8 cellular contexts compared by ENCODE assay signal in the genomic region with DNA sequence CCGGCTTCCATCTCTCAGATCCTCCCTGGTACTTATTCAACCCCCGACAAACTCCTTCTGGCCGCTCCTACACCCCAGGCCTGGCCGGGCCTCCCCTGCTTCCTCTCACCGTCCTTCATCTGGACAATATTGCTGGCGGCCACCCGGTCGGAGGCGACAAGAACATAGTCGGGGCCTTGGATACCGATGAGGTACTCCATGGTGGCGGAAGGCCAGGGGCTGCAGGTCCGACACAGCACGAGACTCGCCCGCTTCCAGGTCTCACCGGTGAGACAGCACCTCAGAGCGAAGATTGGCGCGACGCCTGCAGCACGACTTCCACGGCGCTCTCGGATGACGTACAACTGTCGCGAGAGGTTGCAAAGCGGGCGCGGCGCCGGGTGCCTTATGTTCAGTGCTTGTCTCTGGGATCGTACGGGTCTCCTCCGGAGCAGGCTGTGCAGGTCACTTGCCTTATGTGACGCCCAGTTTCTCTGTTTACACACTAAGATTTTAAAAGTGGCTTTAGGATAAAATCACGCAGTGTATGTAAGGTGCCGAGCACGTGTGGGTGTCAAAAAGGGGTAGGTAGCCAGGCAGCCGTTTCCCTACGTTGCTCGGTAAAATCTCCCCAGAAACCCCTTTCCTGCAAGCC. TPM values are rescaled to one million over a fixed set of nuclear protein-coding genes. Genes with fewer than 3 reads are reported as not detected.
DNase-seq lines count a peak whose midpoint lies in the region; ATAC-seq and TF ChIP-seq lines count a peak whose summit lies in the region.

Gene PSMB2, minus strand, starts transcription at position 294 of the 634 bp plus-strand sequence. Its CDS starts 94 bp downstream, at position 200.

- BruUV-seq in PC-9 (replicated peaks; lab: Mats Ljungman, UMichigan): no TSS peak

- H2AFZ ChIP-seq in PC-9: peak within 1 kb of the TSS; percentile 97

- H3F3A ChIP-seq in PC-9 (ENCODE audit: insufficient read depth, low read depth): peaks cover 20% of the 10 kb centered on the region

- peak within 1 kb of the TSS; percentile 84 for H3K4me3 ChIP-seq in PC-9
- H3K4me3 ChIP-seq in mononuclear cell (ENCODE audit: low read length): peak within 1 kb of the TSS; percentile 69

- DNase-seq in DMS114 treated with DMSO at 0.1 percent for 48 hours (lab: John Stamatoyannopoulos, UW; ENCODE audit: unreplicated experiment) (peak; percentile 92), KBM-7 (peak; percentile 95), PC-9 (peak; percentile 88 to 97), epithelial cell of prostate (ENCODE audit: low read depth, low spot score) (peak; percentile 86)
- DNase-seq in activated T-cell treated with anti-CD3 and anti-CD28 coated beads, Interleukin-2, amount 50 U/mL, for 1 hour: peak; percentile 97
- peak; percentile 94 to 96 for DNase-seq in stimulated activated CD8-positive, alpha-beta memory T cell treated with anti-CD3 and anti-CD28 coated beads, Interleukin-2, amount 100 ng/mL, for 48 hours (ENCODE audit: low read depth in 2 of 2)

- peaks cover 40% of the 10 kb centered on the region for H3K4me1 ChIP-seq in PC-9 (replicated peaks; ENCODE audit: insufficient read depth)
- H3K4me1 ChIP-seq in mononuclear cell (ENCODE audit: insufficient read depth, low read length): peaks cover 18% of the 10 kb centered on the region

- POLR2A ChIA-PET in PC-9 (lab: Charles Lee; ENCODE audit: unreplicated experiment): interaction anchor here (0.7 kb wide), 1 partner anchor 25 kb away, joined by 10 read pairs; no protein-coding TSS in a partner anchor

- H3K27ac ChIP-seq in PC-9 (peak within 1 kb of the TSS; percentile 88), epithelial cell of prostate (peak within 1 kb of the TSS; percentile 92)

- no peaks in the 10 kb centered on the region; the same call in 1 of the 2 replicates for H3K36me3 ChIP-seq in PC-9 (ENCODE audit: low read depth)

- in situ Hi-C loops in KBM-7 (cut with MboI; ENCODE audit: low pct_unique_long_range_greater_than_20kb, low sequenced_read_pairs): no loop called here

- intact Hi-C loops in PC-9 (cut with micrococcal nuclease; ENCODE audit: unreplicated experiment): loop anchor here (5.0 to 10.0 kb wide), 4 partner anchors 64 to 787 kb away; partner anchors contain the start of genes C1orf216, CLSPN and SMIM12

- H3K9me2 ChIP-seq in PC-9 (ENCODE audit: insufficient read depth): no peaks in the 10 kb centered on the region

- CTCF ChIA-PET in PC-9 (lab: Charles Lee): no interaction called here

- TF ChIP-seq CTCF in PC-9 (conservative IDR thresholded peaks at IDR 0.05): no peak

- H3K27me3 ChIP-seq in PC-9 (ENCODE audit: insufficient read depth, low read depth) (peaks cover 17% of the 10 kb centered on the region), mononuclear cell (ENCODE audit: insufficient read depth, low read length) (peaks cover 23% of the 10 kb centered on the region)

- ATAC-seq in GM21576 (IDR thresholded peaks at IDR 0.05; ENCODE audit: unreplicated experiment): peak; percentile 81

- H4K20me1 ChIP-seq in PC-9 (ENCODE audit: insufficient read depth): peaks cover 16% of the 10 kb centered on the region

- H3K79me2 ChIP-seq in PC-9 (ENCODE audit: low read depth): peaks cover 50% of the 10 kb centered on the region

- H3K4me2 ChIP-seq in PC-9: peak within 1 kb of the TSS; percentile 83

- H3K9me3 ChIP-seq in PC-9 (ENCODE audit: insufficient read depth, low read depth) (no peaks in the 10 kb centered on the region), mononuclear cell (ENCODE audit: low read depth, low read length) (no peaks in the 10 kb centered on the region)

RNA-seq across cellular contexts. Expression of gene PSMB2, which starts in this region (rescaled TPM):
- 138 and 206 TPM in 2 replicates for total RNA-seq in PC-9 (2021)
- 17.2 TPM for total RNA-seq in mononuclear cell

Comparison
In these comparisons a context has a peak if more than half of its experiments do, and no peak if none do; other contexts are left out.
1. Peak in every context shown above with its lines: DNase-seq, ATAC-seq, H3K4me3 ChIP-seq and H3K27ac ChIP-seq.